11 cellular contexts compared by ENCODE assay signal in the genomic region with DNA sequence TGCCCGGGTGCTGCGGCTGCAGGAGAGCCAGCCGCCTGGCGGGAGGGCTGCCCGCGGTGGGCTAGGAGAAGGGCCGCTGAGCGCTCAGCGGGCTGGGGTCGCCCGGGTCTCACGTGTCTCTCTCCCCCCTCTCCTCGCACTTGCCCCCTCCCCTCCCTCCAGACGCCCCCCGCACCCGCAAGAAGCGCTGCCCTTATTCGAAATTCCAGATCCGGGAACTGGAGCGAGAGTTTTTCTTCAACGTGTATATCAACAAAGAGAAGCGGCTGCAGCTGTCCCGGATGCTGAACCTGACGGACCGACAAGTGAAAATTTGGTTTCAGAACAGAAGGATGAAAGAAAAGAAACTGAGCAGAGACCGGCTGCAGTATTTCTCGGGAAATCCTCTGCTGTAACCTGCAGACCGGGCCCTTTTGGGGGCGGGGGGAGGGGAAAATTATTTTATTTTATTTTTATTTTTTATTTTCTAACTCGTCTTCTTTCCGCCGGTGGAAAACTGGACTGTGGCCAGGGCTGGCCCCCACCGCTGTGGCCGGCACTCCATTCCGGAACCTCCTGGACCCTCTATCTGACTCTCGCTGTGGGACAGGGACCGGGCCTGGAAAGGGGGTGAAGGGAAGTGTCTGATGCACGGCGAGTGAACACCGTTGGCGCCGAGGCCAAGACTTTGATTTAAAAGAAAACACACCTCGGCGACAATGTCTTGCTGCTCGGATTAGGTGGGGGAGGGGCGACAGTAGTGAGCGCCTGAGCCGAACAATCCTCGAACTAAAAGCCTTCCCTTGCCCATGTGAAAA. TPM values are rescaled to one million over a fixed set of nuclear protein-coding genes. Genes with fewer than 3 reads are reported as not detected.
DNase-seq lines count a peak whose midpoint lies in the region; ATAC-seq and TF ChIP-seq lines count a peak whose summit lies in the region.
"Had no signal": no experiment of that assay in that cellular context is flagged by ENCODE, and none has a peak within 500 bp of the region (broad histone marks: within the 10 kb centered on the region; RNA-seq: fewer than 3 reads in every experiment).

No MANE protein-coding gene starts in this region.

- no TSS peak for BruUV-seq in mammary epithelial cell (replicated peaks; lab: Mats Ljungman, UMichigan)

- no peaks in the 10 kb centered on the region for H3K36me3 ChIP-seq in CD4-positive, CD25-positive, alpha-beta regulatory T cell (ENCODE audit: control insufficient read depth, insufficient read depth, low read length)
- H3K36me3 ChIP-seq in mammary epithelial cell (ENCODE audit: insufficient read depth, low read length), result no peaks in the 10 kb centered on the region
- H3K36me3 ChIP-seq in neuronal stem cell (replicated peaks in 1 of 2; ENCODE audit: control insufficient read depth in 2 of 2, insufficient read depth in 2 of 2, low read length in 2 of 2), result no peaks in the 10 kb centered on the region

- CTCF ChIA-PET in mammary epithelial cell (lab: Charles Lee; ENCODE audit: low non-redundant PET), result no interaction called here

- peaks cover 0 to 31% (median 16%) of the 10 kb centered on the region in 4 donors for H3K4me1 Mint-ChIP-seq in CD4-positive, CD25-positive, alpha-beta regulatory T cell
- peaks cover 5 to 10% (median 5%) of the 10 kb centered on the region in 3 donors for H3K4me1 Mint-ChIP-seq in IgD-negative memory B cell

- no peak overlapping the region for H2BK120ac ChIP-seq in neuronal stem cell (ENCODE audit: low read depth, low read length)

- H3K79me1 ChIP-seq in neuronal stem cell (ENCODE audit: low read depth, low read length), result no peaks in the 10 kb centered on the region

- peak overlapping the region; percentile 16 for H3K18ac ChIP-seq in neuronal stem cell (ENCODE audit: low read length)

- intact Hi-C loops in mammary epithelial cell (cut with micrococcal nuclease), result no loop called here

- ATAC-seq in CD4-positive, CD25-positive, alpha-beta regulatory T cell (ENCODE audit: low read depth in 2 of 2), result no peak
- ATAC-seq in GM21390 (IDR thresholded peaks at IDR 0.05; ENCODE audit: unreplicated experiment) (no peak), HG03469 (IDR thresholded peaks at IDR 0.05; ENCODE audit: unreplicated experiment) (no peak)

- H3K79me2 ChIP-seq in mammary epithelial cell (ENCODE audit: insufficient read depth, low read length), result no peaks in the 10 kb centered on the region

- H3K4me3 ChIP-seq in CD4-positive, CD25-positive, alpha-beta regulatory T cell (ENCODE audit: low read depth, low read length), result no peak overlapping the region
- H3K4me3 ChIP-seq in mammary epithelial cell (replicated peaks in 1 of 3; ENCODE audit: insufficient read depth in 1 of 3, low read depth in 2 of 3, low read length in 3 of 3), result peak overlapping the region; percentile 42 to 51 (median 43)
- H3K4me3 ChIP-seq in neuronal stem cell (ENCODE audit: low read length in 2 of 2), result no peak overlapping the region

- H4K91ac ChIP-seq in neuronal stem cell (ENCODE audit: low read depth, low read length, poor library complexity), result no peak overlapping the region

- peaks cover 64% of the 10 kb centered on the region for H3K27me3 ChIP-seq in CD4-positive, CD25-positive, alpha-beta regulatory T cell (ENCODE audit: control insufficient read depth, insufficient read depth, low read length)
- H3K27me3 ChIP-seq in mammary epithelial cell (ENCODE audit: insufficient read depth, low read length) (peaks cover 8% of the 10 kb centered on the region), neuronal stem cell (ENCODE audit: control insufficient read depth in 3 of 3, insufficient read depth in 3 of 3, low read depth in 1 of 3, low read length in 3 of 3) (peaks cover 59 to 99% (median 99%) of the 10 kb centered on the region in 3 experiments)

- H3K4me3 Mint-ChIP-seq in CD4-positive, CD25-positive, alpha-beta regulatory T cell, result peak overlapping the region; percentile 2 to 76 (median 40)
- peak overlapping the region; percentile 32 to 85 (median 69) for H3K4me3 Mint-ChIP-seq in IgD-negative memory B cell

- TF ChIP-seq CTCF in mammary epithelial cell (conservative IDR thresholded peaks at IDR 0.05 in 1 of 2, IDR thresholded peaks at IDR 0.05 in 1 of 2; ENCODE audit: extremely low read depth in 1 of 2, insufficient read depth in 1 of 2, low read depth in 1 of 2, low read length in 2 of 2), result no peak

- H2BK12ac ChIP-seq in neuronal stem cell (ENCODE audit: low read length), result no peak overlapping the region

- DNase-seq in CD4-positive, CD25-positive, alpha-beta regulatory T cell, result no peak
- no peak for DNase-seq in mammary epithelial cell
- no peak for DNase-seq in neuronal stem cell (ENCODE audit: low spot score)
- DNase-seq in NCI-H2081 (lab: John Stamatoyannopoulos, UW), result no peak
- DNase-seq in occipital lobe (lab: John Stamatoyannopoulos, UW), result no peak
- DNase-seq: NCI-H1105 had no signal

- peaks cover 0 to 21% (median 1%) of the 10 kb centered on the region in 7 donors for H3K9me3 Mint-ChIP-seq in CD4-positive, CD25-positive, alpha-beta regulatory T cell
- H3K9me3 Mint-ChIP-seq in IgD-negative memory B cell, result peaks cover 2 to 5% (median 3%) of the 10 kb centered on the region in 3 donors

- H2AFZ ChIP-seq in mammary epithelial cell (ENCODE audit: low read depth, low read length), result peak overlapping the region; percentile 90
- peak overlapping the region; percentile 61 for H2AFZ ChIP-seq in neuronal stem cell (ENCODE audit: low read length)

- 30% methylated on average over 21 of the region's 49 CpGs for WGBS in mammary epithelial cell (ENCODE audit: low coverage, missing lambda C conversion rate)
- no CpG with 5 or more reads among the region's 49 CpGs for WGBS in neuronal stem cell (ENCODE audit: extremely low coverage in 2 of 2, insufficient read length in 2 of 2, insufficient replicate concordance in 1 of 2), 2 donors

- H3K4me1 ChIP-seq in CD4-positive, CD25-positive, alpha-beta regulatory T cell (ENCODE audit: control insufficient read depth, insufficient read depth, low read length, poor library complexity, severe bottlenecking), result peaks cover 29% of the 10 kb centered on the region
- peaks cover 25% of the 10 kb centered on the region for H3K4me1 ChIP-seq in mammary epithelial cell (ENCODE audit: insufficient read depth, low read length)
- H3K4me1 ChIP-seq in neuronal stem cell (ENCODE audit: control insufficient read depth in 2 of 2, insufficient read depth in 1 of 2, low read depth in 1 of 2, low read length in 2 of 2), result no peaks in the 10 kb centered on the region

- H2BK15ac ChIP-seq in neuronal stem cell (ENCODE audit: low read length), result no peak overlapping the region

- no peak overlapping the region for H3K14ac ChIP-seq in neuronal stem cell (ENCODE audit: low read length)

- H3K27me3 Mint-ChIP-seq in CD4-positive, CD25-positive, alpha-beta regulatory T cell, result peaks cover 97% of the 10 kb centered on the region
- peaks cover 78% of the 10 kb centered on the region for H3K27me3 Mint-ChIP-seq in IgD-negative memory B cell

- no peak overlapping the region for H2BK5ac ChIP-seq in neuronal stem cell (ENCODE audit: low read length)

- no peaks in the 10 kb centered on the region for H4K20me1 ChIP-seq in mammary epithelial cell (ENCODE audit: insufficient read depth, low read length)

- H3K9ac ChIP-seq in mammary epithelial cell (ENCODE audit: insufficient read depth, low read length) (no peak overlapping the region), neuronal stem cell (ENCODE audit: low read depth, low read length, poor library complexity) (no peak overlapping the region)

- H3K27ac ChIP-seq in CD4-positive, CD25-positive, alpha-beta regulatory T cell (ENCODE audit: insufficient read depth, low read length, poor library complexity, severe bottlenecking), result no peak overlapping the region
- H3K27ac ChIP-seq in mammary epithelial cell (ENCODE audit: insufficient read depth, low read depth, low read length) (no peak overlapping the region), neuronal stem cell (replicated peaks; ENCODE audit: low read length) (no peak overlapping the region)

- H4K8ac ChIP-seq in neuronal stem cell (ENCODE audit: low read depth, low read length), result no peak overlapping the region

- H3K9me3 ChIP-seq in CD4-positive, CD25-positive, alpha-beta regulatory T cell (ENCODE audit: control insufficient read depth in 2 of 2, low read length in 2 of 2), result peaks cover 2 to 20% of the 10 kb centered on the region in 2 experiments
- H3K9me3 ChIP-seq in mammary epithelial cell (replicated peaks; ENCODE audit: insufficient read depth, low read length) (no peaks in the 10 kb centered on the region), neuronal stem cell (replicated peaks in 1 of 2; ENCODE audit: control insufficient read depth in 2 of 2, insufficient read depth in 1 of 2, low read depth in 1 of 2, low read length in 2 of 2) (peaks cover 0 to 18% of the 10 kb centered on the region in 2 donors)

- dilution Hi-C loops in mammary epithelial cell (cut with HindIII; ENCODE audit: low sequenced_read_pairs), result no loop called here

- H3K36me3 Mint-ChIP-seq in CD4-positive, CD25-positive, alpha-beta regulatory T cell, result no peaks in the 10 kb centered on the region
- peaks cover 1% of the 10 kb centered on the region for H3K36me3 Mint-ChIP-seq in IgD-negative memory B cell

- in situ Hi-C loops in mammary epithelial cell (cut with MboI; ENCODE audit: low sequenced_read_pairs in 2 of 2), result no loop called here

- H3K27ac Mint-ChIP-seq in CD4-positive, CD25-positive, alpha-beta regulatory T cell, result peak overlapping the region in 1 of 3 donors; percentile 26
- peak overlapping the region; percentile 59 to 93 (median 85) for H3K27ac Mint-ChIP-seq in IgD-negative memory B cell

- peak overlapping the region; percentile 92 for H3K4me2 ChIP-seq in mammary epithelial cell (ENCODE audit: insufficient read depth, low read depth, low read length)
- no peak overlapping the region for H3K4me2 ChIP-seq in neuronal stem cell (ENCODE audit: insufficient read depth, low read length, poor library complexity, severe bottlenecking)

- H3K4ac ChIP-seq in neuronal stem cell (ENCODE audit: low read length), result no peak overlapping the region

- H3K23ac ChIP-seq in neuronal stem cell (ENCODE audit: low read depth, low read length, poor library complexity), result peak overlapping the region; percentile 55

- H2AK5ac ChIP-seq in neuronal stem cell (ENCODE audit: low read depth, low read length), result no peak overlapping the region

RNA-seq across cellular contexts. Expression of gene HOTAIR, which starts 0.5 kb away (rescaled TPM):
- not detected for total RNA-seq in CD4-positive, CD25-positive, alpha-beta regulatory T cell
- polyA plus RNA-seq in CD4-positive, CD25-positive, alpha-beta regulatory T cell, result not detected
- polyA plus RNA-seq in IgD-negative memory B cell (not detected), mammary epithelial cell (0.33 TPM)
- total RNA-seq in mammary epithelial cell (under 1 TPM in 1 of 2 donors, not detected in 1; 0.67 TPM), occipital lobe (not detected)
- polyA minus RNA-seq in mammary epithelial cell, result not detected
- not detected for polyA plus RNA-seq in neuronal stem cell (2013, experiment 1 of 2)
- not detected for polyA plus RNA-seq in neuronal stem cell (2013, experiment 2 of 2)
- total RNA-seq: astrocyte; T-helper 2 cell treated with Interferon-gamma antibody and Interleukin-4, amounts not matched to agents 100 ng/mL and 5 ng/mL, for 36 hours had no signal

RNA-seq across cellular contexts. Expression of gene HOXC11, which starts 2.3 kb away (rescaled TPM):
- not detected for total RNA-seq in CD4-positive, CD25-positive, alpha-beta regulatory T cell
- polyA plus RNA-seq in CD4-positive, CD25-positive, alpha-beta regulatory T cell, result not detected
- polyA plus RNA-seq in IgD-negative memory B cell (not detected), mammary epithelial cell (0.22 TPM)
- total RNA-seq in mammary epithelial cell (1 to 10 TPM in 1 of 2 donors, not detected in 1; 1.5 TPM), occipital lobe (not detected)
- polyA minus RNA-seq in mammary epithelial cell, result not detected
- not detected for polyA plus RNA-seq in neuronal stem cell (2013, experiment 1 of 2)
- polyA plus RNA-seq in neuronal stem cell (2013, experiment 2 of 2), result not detected
- total RNA-seq: astrocyte; T-helper 2 cell treated with Interferon-gamma antibody and Interleukin-4, amounts not matched to agents 100 ng/mL and 5 ng/mL, for 36 hours had no signal

RNA-seq across cellular contexts. Expression of gene HOXC10, which starts 9.7 kb away (rescaled TPM):
- not detected for total RNA-seq in CD4-positive, CD25-positive, alpha-beta regulatory T cell
- polyA plus RNA-seq in CD4-positive, CD25-positive, alpha-beta regulatory T cell, result not detected
- polyA plus RNA-seq in IgD-negative memory B cell (not detected), mammary epithelial cell (0.83 TPM)
- total RNA-seq in mammary epithelial cell (1 to 10 TPM; 3.3 to 3.8 TPM), occipital lobe (not detected)
- polyA minus RNA-seq in mammary epithelial cell, result 1.2 TPM
- not detected for polyA plus RNA-seq in neuronal stem cell (2013, experiment 1 of 2)
- not detected for polyA plus RNA-seq in neuronal stem cell (2013, experiment 2 of 2)
- total RNA-seq: astrocyte; T-helper 2 cell treated with Interferon-gamma antibody and Interleukin-4, amounts not matched to agents 100 ng/mL and 5 ng/mL, for 36 hours had no signal

RNA-seq across cellular contexts. Expression of gene HOXC12, which starts 20.5 kb away (rescaled TPM):
- total RNA-seq in CD4-positive, CD25-positive, alpha-beta regulatory T cell, result not detected
- polyA plus RNA-seq in CD4-positive, CD25-positive, alpha-beta regulatory T cell, result not detected
- not detected for polyA plus RNA-seq in IgD-negative memory B cell
- under 1 TPM in 1 of 2 donors, not detected in 1; under 0.01 TPM for total RNA-seq in mammary epithelial cell
- 0.05 TPM for polyA plus RNA-seq in mammary epithelial cell
- polyA minus RNA-seq in mammary epithelial cell, result not detected
- not detected for polyA plus RNA-seq in neuronal stem cell (2013, experiment 1 of 2)
- polyA plus RNA-seq in neuronal stem cell (2013, experiment 2 of 2), result not detected
- not detected for total RNA-seq in occipital lobe
- total RNA-seq: astrocyte; T-helper 2 cell treated with Interferon-gamma antibody and Interleukin-4, amounts not matched to agents 100 ng/mL and 5 ng/mL, for 36 hours had no signal

RNA-seq across cellular contexts. Expression of gene HOXC9, which starts 24.7 kb away (rescaled TPM):
- total RNA-seq in CD4-positive, CD25-positive, alpha-beta regulatory T cell, result not detected
- polyA plus RNA-seq in CD4-positive, CD25-positive, alpha-beta regulatory T cell, result not detected
- not detected for polyA plus RNA-seq in IgD-negative memory B cell
- 1 to 10 TPM; 3.2 to 9.4 TPM for total RNA-seq in mammary epithelial cell
- 2.9 TPM for polyA plus RNA-seq in mammary epithelial cell
- polyA minus RNA-seq in mammary epithelial cell, result 4.2 TPM
- not detected for polyA plus RNA-seq in neuronal stem cell (2013, experiment 1 of 2)
- not detected for polyA plus RNA-seq in neuronal stem cell (2013, experiment 2 of 2)
- total RNA-seq in occipital lobe, result not detected
- total RNA-seq: astrocyte; T-helper 2 cell treated with Interferon-gamma antibody and Interleukin-4, amounts not matched to agents 100 ng/mL and 5 ng/mL, for 36 hours had no signal

Comparison
In these comparisons a context has a peak if more than half of its experiments do, and no peak if none do; other contexts are left out.
1. H3K4me3 ChIP-seq: peak in mammary epithelial cell (3 of 3); none in CD4-positive, CD25-positive, alpha-beta regulatory T cell (single experiment) and neuronal stem cell (0 of 2).